In genomic region chr22:47596176-47596690, GRCh38 we compare ENCODE assay signal across 13 cellular contexts.
DNase-seq lines count a peak whose midpoint lies in the region; ATAC-seq and TF ChIP-seq lines count a peak whose summit lies in the region.
"Had no signal": no experiment of that assay in that cellular context is flagged by ENCODE, and none has a peak within 500 bp of the region (broad histone marks: within the 10 kb centered on the region; RNA-seq: fewer than 3 reads in every experiment).

No MANE protein-coding gene starts in this region.

- H3K9me3 ChIP-seq in right cardiac atrium (ENCODE audit: control insufficient read depth, low read length) (no peaks in the 10 kb centered on the region), neuronal stem cell (replicated peaks in 1 of 2; ENCODE audit: control insufficient read depth in 2 of 2, insufficient read depth in 1 of 2, low read depth in 1 of 2, low read length in 2 of 2) (peaks cover 0 to 32% of the 10 kb centered on the region in 2 donors), upper lobe of right lung (no peaks in the 10 kb centered on the region)
- H3K9me3 ChIP-seq: Caco-2 had no signal

- ATAC-seq in right cardiac atrium: no peak
- ATAC-seq in upper lobe of right lung: no peak
- ATAC-seq in GM21515 (IDR thresholded peaks at IDR 0.05; ENCODE audit: unreplicated experiment): no peak
- ATAC-seq in GM18861 (IDR thresholded peaks at IDR 0.05; ENCODE audit: unreplicated experiment): no peak
- ATAC-seq: GM23338 had no signal

- peaks cover 2% of the 10 kb centered on the region for H3K79me1 ChIP-seq in neuronal stem cell (ENCODE audit: low read depth, low read length)

- no peak overlapping the region for H2BK15ac ChIP-seq in neuronal stem cell (ENCODE audit: low read length)

- H2BK12ac ChIP-seq in neuronal stem cell (ENCODE audit: low read length): no peak overlapping the region

- H3K23ac ChIP-seq in neuronal stem cell (ENCODE audit: low read depth, low read length, poor library complexity): no peak overlapping the region

- no peak overlapping the region for H2AK5ac ChIP-seq in neuronal stem cell (ENCODE audit: low read depth, low read length)

- H4K8ac ChIP-seq in neuronal stem cell (ENCODE audit: low read depth, low read length): no peak overlapping the region

- WGBS in right cardiac atrium: 82% methylated on average over 9 of the region's 9 CpGs
- no CpG with 5 or more reads among the region's 9 CpGs for WGBS in neuronal stem cell (ENCODE audit: extremely low coverage in 2 of 2, insufficient read length in 2 of 2, insufficient replicate concordance in 1 of 2), 2 donors

- no peak overlapping the region for H3K4ac ChIP-seq in neuronal stem cell (ENCODE audit: low read length)

- H3K27ac ChIP-seq in right cardiac atrium (ENCODE audit: low read length) (no peak overlapping the region), neuronal stem cell (replicated peaks; ENCODE audit: low read length) (no peak overlapping the region), upper lobe of right lung (no peak overlapping the region)
- H3K27ac ChIP-seq: C4-2B had no signal

- intact Hi-C loops in cardiac septum (cut with DNase I): no loop called here
- intact Hi-C loops in right cardiac atrium (cut with DNase I): no loop called here
- intact Hi-C loops in upper lobe of right lung (cut with DNase I): no loop called here

- no peaks in the 10 kb centered on the region for H3K4me1 ChIP-seq in right cardiac atrium (ENCODE audit: control insufficient read depth, insufficient read depth, low read length)
- peaks cover 0 to 2% of the 10 kb centered on the region in 2 donors for H3K4me1 ChIP-seq in neuronal stem cell (ENCODE audit: control insufficient read depth in 2 of 2, insufficient read depth in 1 of 2, low read depth in 1 of 2, low read length in 2 of 2)
- H3K4me1 ChIP-seq in upper lobe of right lung: no peaks in the 10 kb centered on the region

- H3K4me3 ChIP-seq in right cardiac atrium (ENCODE audit: low read length) (no peak overlapping the region), neuronal stem cell (ENCODE audit: low read length in 2 of 2) (no peak overlapping the region), upper lobe of right lung (no peak overlapping the region)
- H3K4me3 ChIP-seq: GM23338 had no signal

- peak; percentile 53 for DNase-seq in cardiac septum (ENCODE audit: low spot score)
- no peak for DNase-seq in right cardiac atrium
- no peak for DNase-seq in neuronal stem cell (ENCODE audit: low spot score)
- DNase-seq in upper lobe of right lung: peak; percentile 33
- no peak for DNase-seq in NOMO-1 treated with DMSO at 0.1 percent for 48 hours (lab: John Stamatoyannopoulos, UW; ENCODE audit: unreplicated experiment)
- DNase-seq: AML-193; CD4-positive, alpha-beta T cell; HCEC 1CT had no signal

- no peak for TF ChIP-seq CTCF in upper lobe of right lung (IDR thresholded peaks at IDR 0.05)

- H2BK5ac ChIP-seq in neuronal stem cell (ENCODE audit: low read length): no peak overlapping the region

- no peaks in the 10 kb centered on the region for H3K27me3 ChIP-seq in right cardiac atrium (ENCODE audit: control insufficient read depth, insufficient read depth)
- H3K27me3 ChIP-seq in neuronal stem cell (ENCODE audit: control insufficient read depth in 3 of 3, insufficient read depth in 3 of 3, low read depth in 1 of 3, low read length in 3 of 3): no peaks in the 10 kb centered on the region
- no peaks in the 10 kb centered on the region for H3K27me3 ChIP-seq in upper lobe of right lung

- H3K36me3 ChIP-seq in neuronal stem cell (replicated peaks in 1 of 2; ENCODE audit: control insufficient read depth in 2 of 2, insufficient read depth in 2 of 2, low read length in 2 of 2): no peaks in the 10 kb centered on the region
- no peaks in the 10 kb centered on the region for H3K36me3 ChIP-seq in upper lobe of right lung

- no peak overlapping the region for H2AFZ ChIP-seq in neuronal stem cell (ENCODE audit: low read length)
- H2AFZ ChIP-seq: GM23338 had no signal

- no peak overlapping the region for H2BK120ac ChIP-seq in neuronal stem cell (ENCODE audit: low read depth, low read length)

- H3K14ac ChIP-seq in neuronal stem cell (ENCODE audit: low read length): no peak overlapping the region

- peak overlapping the region; percentile 72 for H4K91ac ChIP-seq in neuronal stem cell (ENCODE audit: low read depth, low read length, poor library complexity)

- H3K18ac ChIP-seq in neuronal stem cell (ENCODE audit: low read length): peak overlapping the region; percentile 17

- H3K4me2 ChIP-seq in neuronal stem cell (ENCODE audit: insufficient read depth, low read length, poor library complexity, severe bottlenecking): peak overlapping the region; percentile 11
- H3K4me2 ChIP-seq: GM23338 had no signal

- no peak overlapping the region for H3K9ac ChIP-seq in neuronal stem cell (ENCODE audit: low read depth, low read length, poor library complexity)

Comparison
In these comparisons a context has a peak if more than half of its experiments do, and no peak if none do; other contexts are left out.
1. DNase-seq: peak in cardiac septum (single experiment) and upper lobe of right lung (single experiment); none in right cardiac atrium (0 of 3), neuronal stem cell (single experiment) and NOMO-1 treated with DMSO at 0.1 percent for 48 hours (single experiment).